ENCODE assay signal across 33 cellular contexts in the genomic region with DNA sequence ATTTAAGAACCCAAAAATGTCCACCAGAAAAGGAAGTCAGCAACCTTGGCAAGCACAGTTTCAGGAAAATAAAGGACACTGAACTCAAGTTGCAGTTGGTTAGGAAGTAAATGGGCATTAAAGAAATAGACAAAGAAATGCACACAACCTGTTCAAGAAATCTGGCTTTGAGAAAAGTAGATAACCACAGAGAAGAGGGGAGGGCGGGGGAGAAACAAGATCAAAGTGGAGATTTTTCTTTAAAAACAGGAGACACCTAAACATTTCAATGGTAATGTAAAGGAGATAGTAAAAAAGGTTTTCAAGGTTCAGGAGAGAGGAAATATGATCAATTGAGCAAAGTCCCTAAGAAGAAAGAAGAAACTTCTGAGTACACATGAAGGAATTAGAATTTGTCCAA.
"Had no signal": no experiment of that assay in that cellular context is flagged by ENCODE, and none has a peak within 500 bp of the region (broad histone marks: within the 10 kb centered on the region; RNA-seq: fewer than 3 reads in every experiment).

No MANE protein-coding gene starts in this region.

- H3K27ac ChIP-seq: SJCRH30, SK-N-MC, WERI-Rb-1 had no signal

- ATAC-seq: activated CD8-positive, alpha-beta T cell treated with anti-CD3 and anti-CD28 coated beads, Interleukin-2, amount 10 ng/mL, durations not matched to agents 7 days and 5 days; activated naive CD8-positive, alpha-beta T cell treated with anti-CD3 and anti-CD28 coated beads, Interleukin-2, amount 50 U/mL, for 24 hours; activated T-cell treated with anti-CD3 and anti-CD28 coated beads, Interleukin-2, amount 50 U/mL, for 4 hours; Panc1 had no signal

- H3K27ac Mint-ChIP-seq: activated CD8-positive, alpha-beta T cell treated with anti-CD3 and anti-CD28 coated beads, Interleukin-2, amount 10 ng/mL, durations not matched to agents 7 days and 5 days; activated naive CD8-positive, alpha-beta T cell treated with anti-CD3 and anti-CD28 coated beads, Interleukin-2, amount 50 U/mL, for 24 hours; activated T-helper 1 cell treated with anti-CD3 and anti-CD28 coated beads, Interleukin-12 subunit alpha, Interleukin-12 subunit beta, Interleukin-2, Interleukin-4 antibody, amounts not matched to agents 30 ng/mL and 10 ng/mL and 1 ng/mL, durations not matched to agents 14 hours and 24 hours and 36 hours; brain had no signal

- H3K36me3 ChIP-seq: MG63, SJCRH30, WERI-Rb-1 had no signal

- H3K27me3 Mint-ChIP-seq: activated naive CD8-positive, alpha-beta T cell treated with anti-CD3 and anti-CD28 coated beads, Interleukin-2, amount 50 U/mL, for 24 hours; brain had no signal

- H3K4me3 ChIP-seq: MG63, SJCRH30, SK-N-MC had no signal

- H3K4me1 ChIP-seq: SJCRH30 had no signal

- DNase-seq: activated CD4-positive, alpha-beta T cell treated with anti-CD3 and anti-CD28 coated beads for 1 hour; activated CD4-positive, alpha-beta T cell treated with anti-CD3 and anti-CD28 coated beads for 48 hours; activated CD4-positive, alpha-beta T cell treated with anti-CD3 and anti-CD28 coated beads, Interleukin-2, amount 50 U/mL, for 48 hours; activated CD4-positive, CD25-positive, alpha-beta regulatory T cell; activated CD8-positive, alpha-beta T cell treated with anti-CD3 and anti-CD28 coated beads, Interleukin-2, amount 10 ng/mL, durations not matched to agents 7 days and 5 days; activated effector memory CD4-positive, alpha-beta T cell treated with Interleukin-2 at 50 U/mL for 16 hours; activated naive CD4-positive, alpha-beta T cell treated with anti-CD3 and anti-CD28 coated beads, Interleukin-2, amount 50 U/mL, for 16 hours; activated naive CD8-positive, alpha-beta T cell treated with anti-CD3 and anti-CD28 coated beads, Interleukin-2, amount 50 U/mL, for 24 hours; activated T-cell treated with anti-CD3 and anti-CD28 coated beads for 4 hours; activated T-cell treated with anti-CD3 and anti-CD28 coated beads, Interleukin-2, amount 50 U/mL, for 4 hours; anterior cingulate cortex; caudate nucleus; cerebellar nuclear complex; Karpas-422; KBM-7; MG63; NCI-H1048; NCI-H1105 treated with DMSO at 0.1 percent for 48 hours; NCI-H1436; NCI-H1694; NCI-H1930; NCI-H2081 treated with DMSO at 0.1 percent for 48 hours; NCI-H345; NCI-H524 treated with DMSO at 0.1 percent for 48 hours; SHP77; SJCRH30; T-helper 2 cell; T-helper 9 cell; WERI-Rb-1 had no signal

- H3K4me1 Mint-ChIP-seq: brain had no signal

- H3K4me3 Mint-ChIP-seq: activated CD8-positive, alpha-beta T cell treated with anti-CD3 and anti-CD28 coated beads, Interleukin-2, amount 10 ng/mL, durations not matched to agents 7 days and 5 days; activated naive CD8-positive, alpha-beta T cell treated with anti-CD3 and anti-CD28 coated beads, Interleukin-2, amount 50 U/mL, for 24 hours; activated T-cell treated with anti-CD3 and anti-CD28 coated beads, Interleukin-2, amount 50 U/mL, for 4 hours; activated T-helper 1 cell treated with anti-CD3 and anti-CD28 coated beads, Interleukin-12 subunit alpha, Interleukin-12 subunit beta, Interleukin-2, Interleukin-4 antibody, amounts not matched to agents 30 ng/mL and 10 ng/mL and 1 ng/mL, durations not matched to agents 14 hours and 24 hours and 36 hours; brain had no signal

- H3K36me3 Mint-ChIP-seq: brain had no signal

- H3K9me3 Mint-ChIP-seq: activated naive CD8-positive, alpha-beta T cell treated with anti-CD3 and anti-CD28 coated beads, Interleukin-2, amount 50 U/mL, for 24 hours; activated T-cell treated with anti-CD3 and anti-CD28 coated beads, Interleukin-2, amount 50 U/mL, for 4 hours; activated T-helper 1 cell treated with anti-CD3 and anti-CD28 coated beads, Interleukin-12 subunit alpha, Interleukin-12 subunit beta, Interleukin-2, Interleukin-4 antibody, amounts not matched to agents 30 ng/mL and 10 ng/mL and 1 ng/mL, durations not matched to agents 14 hours and 24 hours and 36 hours; brain had no signal

- H3K9me3 ChIP-seq: MG63, SJCRH30 had no signal

- H3K27me3 ChIP-seq: MG63, SJCRH30 had no signal
